In genomic region chr11:119357069-119357468, GRCh38 we compare ENCODE assay signal across 10 cellular contexts. TPM values are rescaled to one million over a fixed set of nuclear protein-coding genes. Genes with fewer than 3 reads are reported as not detected.
DNase-seq lines count a peak whose midpoint lies in the region; ATAC-seq, FAIRE-seq and TF ChIP-seq lines count a peak whose summit lies in the region.
"Had no signal": no experiment of that assay in that cellular context is flagged by ENCODE, and none has a peak within 500 bp of the region (broad histone marks: within the 10 kb centered on the region; RNA-seq: fewer than 3 reads in every experiment).

No MANE protein-coding gene starts in this region.

- no peaks in the 10 kb centered on the region for H3K36me3 Mint-ChIP-seq in activated B cell treated with CpG ODN at 0.5 μM for 24 hours (ENCODE audit: low read depth)

- H3K4me3 Mint-ChIP-seq in activated B cell treated with CpG ODN at 0.5 μM for 24 hours: peak overlapping the region; percentile 54

- H3K9me3 ChIP-seq in DOHH2 (ENCODE audit: control insufficient read depth, insufficient read depth, low read length) (no peaks in the 10 kb centered on the region), cardiac muscle cell (ENCODE audit: low read depth) (no peaks in the 10 kb centered on the region), gastrocnemius medialis (no peaks in the 10 kb centered on the region), pancreas (no peaks in the 10 kb centered on the region)

- ATAC-seq in activated B cell treated with CpG ODN at 0.5 μM for 24 hours (ENCODE audit: low read depth) (no peak), gastrocnemius medialis (no peak), pancreas (no peak), HG02870 (IDR thresholded peaks at IDR 0.05; ENCODE audit: unreplicated experiment) (no peak)

- H3K27ac ChIP-seq in DOHH2 (ENCODE audit: low read depth, low read length) (no peak overlapping the region), cardiac muscle cell (peak overlapping the region; percentile 71), gastrocnemius medialis (peak overlapping the region; percentile 96 to 99 (median 98)), pancreas (no peak overlapping the region)
- H3K27ac ChIP-seq: SK-N-MC had no signal

- H3K4me3 ChIP-seq in DOHH2 (ENCODE audit: low read length) (no peak overlapping the region; the same call in 1 of the 2 replicates), cardiac muscle cell (no peak overlapping the region), gastrocnemius medialis (peak overlapping the region; percentile 42 to 56 (median 48)), pancreas (no peak overlapping the region)
- H3K4me3 ChIP-seq: SK-N-MC had no signal

- 75 to 80% methylated on average over 13 of the region's 13 CpGs for WGBS in pancreas, 2 donors

- no peaks in the 10 kb centered on the region for H3K9me2 ChIP-seq in DOHH2 (replicated peaks; ENCODE audit: control insufficient read depth, low read length)

- H3K4me1 ChIP-seq in DOHH2 (ENCODE audit: control insufficient read depth, low read length): peaks cover 57% of the 10 kb centered on the region
- H3K4me1 ChIP-seq in cardiac muscle cell (ENCODE audit: low read depth): peaks cover 46% of the 10 kb centered on the region
- peaks cover 38 to 40% of the 10 kb centered on the region in 2 donors for H3K4me1 ChIP-seq in gastrocnemius medialis
- peaks cover 12 to 23% (median 21%) of the 10 kb centered on the region in 3 donors for H3K4me1 ChIP-seq in pancreas

- FAIRE-seq in pancreas (lab: Jason Lieb, UNC): no peak

- peaks cover 9% of the 10 kb centered on the region for H3K4me1 Mint-ChIP-seq in activated B cell treated with CpG ODN at 0.5 μM for 24 hours

- in situ Hi-C loops in gastrocnemius medialis (cut with MboI; ENCODE audit: low sequenced_read_pairs in 4 of 4): loop anchor here in 1 of 4 donors (10.0 kb wide), 1 partner anchor 118 kb away; no protein-coding TSS in a partner anchor

- POLR2A ChIA-PET in activated B cell treated with CpG ODN at 0.5 μM for 24 hours (lab: Charles Lee): interaction anchor here (1.2 kb wide), 1 partner anchor 23 kb away, joined by 3 read pairs; the partner anchor contains the start of gene RNF26

- H3K27ac Mint-ChIP-seq in activated B cell treated with CpG ODN at 0.5 μM for 24 hours: no peak overlapping the region

- H3F3A ChIP-seq in DOHH2 (ENCODE audit: control insufficient read depth, insufficient read depth): 0 out of 2 replicates have a peak, but pooled peaks cover 8% of the 10 kb centered on the region

- no peaks in the 10 kb centered on the region for H3K9me3 Mint-ChIP-seq in activated B cell treated with CpG ODN at 0.5 μM for 24 hours

- H3K27me3 ChIP-seq in DOHH2 (ENCODE audit: control insufficient read depth, low read length) (no peaks in the 10 kb centered on the region), cardiac muscle cell (no peaks in the 10 kb centered on the region), gastrocnemius medialis (no peaks in the 10 kb centered on the region), pancreas (no peaks in the 10 kb centered on the region)

- peaks cover 39% of the 10 kb centered on the region for H3K27me3 Mint-ChIP-seq in activated B cell treated with CpG ODN at 0.5 μM for 24 hours

- intact Hi-C loops in activated B cell treated with CpG ODN at 0.5 μM for 24 hours (cut with micrococcal nuclease): no loop called here
- intact Hi-C loops in gastrocnemius medialis (cut with DNase I; ENCODE audit: low total_unique reads): no loop called here
- intact Hi-C loops in pancreas (cut with DNase I): no loop called here

- DNase-seq in activated B cell treated with CpG ODN at 0.5 μM for 24 hours: no peak
- no peak for DNase-seq in cardiac muscle cell (ENCODE audit: low read depth in 1 of 2, low spot score in 1 of 2)
- DNase-seq in gastrocnemius medialis: peak in 1 of 2 donors; percentile 31
- DNase-seq in pancreas: no peak
- DNase-seq in NCI-H524 (lab: John Stamatoyannopoulos, UW): no peak
- no peak for DNase-seq in DMS 273 treated with DMSO at 0.1 percent for 48 hours (lab: John Stamatoyannopoulos, UW)

- CTCF ChIA-PET in activated B cell treated with CpG ODN at 0.5 μM for 24 hours (lab: Charles Lee): interaction anchor here (0.7 to 3.7 kb wide), 14 partner anchors 9 to 880 kb away, joined by 3 to 50 read pairs (median 4); partner anchors contain the start of genes C1QTNF5 and USP2

- peaks cover 58% of the 10 kb centered on the region for H3K36me3 ChIP-seq in DOHH2 (ENCODE audit: control insufficient read depth, low read length)
- H3K36me3 ChIP-seq in cardiac muscle cell: peaks cover 36% of the 10 kb centered on the region
- peaks cover 0 to 36% of the 10 kb centered on the region in 2 donors for H3K36me3 ChIP-seq in gastrocnemius medialis
- H3K36me3 ChIP-seq in pancreas: peaks cover 0 to 39% (median 19%) of the 10 kb centered on the region in 3 donors

- no peak for TF ChIP-seq CTCF in DOHH2 (IDR thresholded peaks at IDR 0.05; ENCODE audit: low read depth, low read length, poor library complexity, severe bottlenecking)
- no peak for TF ChIP-seq CTCF in activated B cell treated with CpG ODN at 0.5 μM for 24 hours (IDR thresholded peaks at IDR 0.05)
- no peak for TF ChIP-seq CTCF in cardiac muscle cell (IDR thresholded peaks at IDR 0.05; ENCODE audit: low read depth, low read length)
- no peak for TF ChIP-seq CTCF in gastrocnemius medialis (IDR thresholded peaks at IDR 0.05 in 4 of 5, conservative IDR thresholded peaks at IDR 0.05 in 1 of 5)
- TF ChIP-seq CTCF in pancreas (IDR thresholded peaks at IDR 0.05): no peak

- no peaks in the 10 kb centered on the region for H4K20me1 ChIP-seq in DOHH2 (ENCODE audit: control insufficient read depth, insufficient read depth, low read depth, low read length)

- H3K4me2 ChIP-seq in DOHH2 (ENCODE audit: low read length): peak overlapping the region; percentile 86

- H3K79me2 ChIP-seq in DOHH2 (ENCODE audit: control insufficient read depth, low read length): peaks cover 17% of the 10 kb centered on the region

- no peak for TF ChIP-seq POLR2A in gastrocnemius medialis (IDR thresholded peaks at IDR 0.05)

RNA-seq across cellular contexts. Expression of gene MFRP, which starts 10.6 kb away (rescaled TPM):
- not detected in 2 replicates for total RNA-seq in activated B cell treated with CpG ODN at 0.5 μM for 24 hours
- total RNA-seq in cardiac muscle cell: not detected in 2 replicates
- polyA plus RNA-seq in cardiac muscle cell: not detected in 2 replicates
- not detected for total RNA-seq in gastrocnemius medialis
- total RNA-seq in pancreas: not detected
- not detected for polyA plus RNA-seq in pancreas
- total RNA-seq: H4 had no signal

RNA-seq across cellular contexts. Expression of gene C1QTNF5, which starts 16.4 kb away (rescaled TPM):
- total RNA-seq in activated B cell treated with CpG ODN at 0.5 μM for 24 hours: not detected in 2 replicates
- 3.4 and 8.0 TPM in 2 replicates for total RNA-seq in cardiac muscle cell
- polyA plus RNA-seq in cardiac muscle cell: 5.8 and 10.4 TPM in 2 replicates
- 10 to 100 TPM in 1 of 4 donors, 1 to 10 TPM in 3; 4.0 to 16.0 (median 6.0) TPM for total RNA-seq in gastrocnemius medialis
- 10 to 100 TPM in 3 of 6 donors, 1 to 10 TPM in 3; 6.7 to 22.9 (median 10.4) TPM for total RNA-seq in pancreas
- 10 to 100 TPM; 22.2 to 27.9 TPM for polyA plus RNA-seq in pancreas
- total RNA-seq: H4 had no signal

RNA-seq across cellular contexts. Expression of gene RNF26, which starts 22.7 kb away (rescaled TPM):
- total RNA-seq in activated B cell treated with CpG ODN at 0.5 μM for 24 hours (20.1 and 21.2 TPM in 2 replicates), cardiac muscle cell (7.3 and 18.6 TPM in 2 replicates), gastrocnemius medialis (1 to 10 TPM; 3.8 to 5.1 (median 4.7) TPM), pancreas (10 to 100 TPM in 2 of 6 donors, 1 to 10 TPM in 4; 5.6 to 11.5 (median 8.5) TPM)
- polyA plus RNA-seq in cardiac muscle cell (45.6 and 99.8 TPM in 2 replicates), pancreas (1 to 10 TPM; 4.9 to 8.8 TPM)

RNA-seq across cellular contexts. Expression of gene USP2, which starts 24.4 kb away (rescaled TPM):
- 0.24 TPM in 1 of 2 replicates, not detected in the other for total RNA-seq in activated B cell treated with CpG ODN at 0.5 μM for 24 hours
- 28.3 and 39.0 TPM in 2 replicates for total RNA-seq in cardiac muscle cell
- polyA plus RNA-seq in cardiac muscle cell: 36.5 and 44.1 TPM in 2 replicates
- 100 to 1,000 TPM in 1 of 4 donors, 10 to 100 TPM in 3; 19.4 to 105 (median 46.0) TPM for total RNA-seq in gastrocnemius medialis
- 1 to 10 TPM; 4.4 to 9.1 (median 6.6) TPM for total RNA-seq in pancreas
- 10 to 100 TPM in 1 of 2 donors, 1 to 10 TPM in 1; 5.9 to 15.4 TPM for polyA plus RNA-seq in pancreas

RNA-seq across cellular contexts. Expression of gene MCAM, which starts 40.1 kb away (rescaled TPM):
- total RNA-seq in activated B cell treated with CpG ODN at 0.5 μM for 24 hours (0.15 and 0.20 TPM in 2 replicates), cardiac muscle cell (32.5 and 49.3 TPM in 2 replicates), gastrocnemius medialis (100 to 1,000 TPM in 3 of 4 donors, 10 to 100 TPM in 1; 22.6 to 193 (median 123) TPM), pancreas (10 to 100 TPM; 11.2 to 46.7 (median 19.6) TPM)
- polyA plus RNA-seq in cardiac muscle cell (13.8 and 14.8 TPM in 2 replicates), pancreas (10 to 100 TPM; 20.3 to 24.0 TPM)

Comparison
In these comparisons a context has a peak if more than half of its experiments do, and no peak if none do; other contexts are left out.
1. H3K27ac ChIP-seq: peak in cardiac muscle cell (single experiment) and gastrocnemius medialis (4 of 4); none in DOHH2 (single experiment) and pancreas (0 of 4).
2. H3K4me3 ChIP-seq: peak in gastrocnemius medialis (4 of 4); none in DOHH2 (single experiment), cardiac muscle cell (single experiment) and pancreas (0 of 4).